1 cellular context compared by ENCODE assay signal in the genomic region with DNA sequence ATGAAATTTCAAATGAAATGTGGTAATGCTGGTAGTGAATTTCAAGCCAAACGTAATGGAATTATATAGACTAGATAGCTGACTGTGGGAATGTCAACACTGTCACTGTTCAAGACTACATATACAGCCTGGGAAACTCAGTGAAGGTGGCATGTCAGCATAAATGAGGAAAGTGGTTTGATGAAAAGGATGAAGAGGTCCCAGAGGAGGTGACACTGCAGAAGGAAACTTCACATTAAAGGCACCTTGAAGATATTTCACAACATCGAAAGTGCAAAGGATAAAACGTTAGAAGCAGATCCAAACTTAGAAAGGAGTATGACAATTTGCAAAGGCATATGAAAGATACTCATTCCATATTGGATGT.
TF ChIP-seq lines count a peak whose summit lies in the region.

No MANE protein-coding gene starts in this region.

TF ChIP-seq in IMR-90, 13 proteins besides CTCF, POLR2A, EP300 and RAD21:
- no peak for TF ChIP-seq SMC3 (IDR thresholded peaks at IDR 0.05; ENCODE audit: low read depth, low read length)
- no peak for TF ChIP-seq BHLHE40 (IDR thresholded peaks at IDR 0.05; ENCODE audit: low read depth, low read length)
- no peak for TF ChIP-seq MAFK (IDR thresholded peaks at IDR 0.05; ENCODE audit: low read depth, low read length)
- no peak for TF ChIP-seq FOS (IDR thresholded peaks at IDR 0.05; ENCODE audit: low read depth, low read length)
- TF ChIP-seq ELK1 (IDR thresholded peaks at IDR 0.05; ENCODE audit: borderline replicate concordance, low read depth, low read length): no peak
- no peak for TF ChIP-seq CHD1 (IDR thresholded peaks at IDR 0.05; ENCODE audit: low read depth, low read length)
TF ChIP-seq in IMR-90: peak in this region for 0.
